ENCODE assay signal across 10 cellular contexts in genomic region chr3:71062037-71062919, GRCh38.
DNase-seq lines count a peak whose midpoint lies in the region; ATAC-seq and TF ChIP-seq lines count a peak whose summit lies in the region.
"Had no signal": no experiment of that assay in that cellular context is flagged by ENCODE, and none has a peak within 500 bp of the region (broad histone marks: within the 10 kb centered on the region; RNA-seq: fewer than 3 reads in every experiment).

No MANE protein-coding gene starts in this region.

- peak overlapping the region; percentile 71 for H3K27ac Mint-ChIP-seq in Caco-2 (ENCODE audit: unreplicated experiment)

- peaks cover 13% of the 10 kb centered on the region for H3K36me3 Mint-ChIP-seq in Caco-2 (ENCODE audit: insufficient read depth, unreplicated experiment)

- H3K27me3 ChIP-seq in Caco-2 (replicated peaks; ENCODE audit: control insufficient read depth, insufficient read depth, low read length), result no peaks in the 10 kb centered on the region
- no peaks in the 10 kb centered on the region for H3K27me3 ChIP-seq in SJSA1 (replicated peaks)

- DNase-seq in Caco-2 (no peak), SJSA1 (ENCODE audit: low read depth in 1 of 2, low spot score in 2 of 2) (peak in 1 of 2 experiments; percentile 29), fibroblast of peridontal ligament (ENCODE audit: extremely low read depth) (peak; percentile 58), retinal pigment epithelial cell (ENCODE audit: low read depth) (no peak), kidney tubule cell (ENCODE audit: low spot score) (no peak)
- DNase-seq in stimulated activated CD4-positive, alpha-beta T cell treated with anti-CD3 and anti-CD28 coated beads, Interleukin-2, amount 100 ng/mL, for 48 hours, result no peak
- DNase-seq: activated T-cell treated with anti-CD3 and anti-CD28 coated beads, Interleukin-2, amount 50 U/mL, for 48 hours had no signal

- H3K27me3 Mint-ChIP-seq in Caco-2 (ENCODE audit: insufficient read depth, unreplicated experiment), result no peaks in the 10 kb centered on the region

- POLR2A ChIA-PET in Caco-2 (lab: Charles Lee), result no interaction called here

- BruUV-seq in Caco-2 (replicated peaks; lab: Mats Ljungman, UMichigan), result no TSS peak

- no peaks in the 10 kb centered on the region; the same call in 1 of the 2 replicates for H3K36me3 ChIP-seq in Caco-2 (ENCODE audit: control insufficient read depth, insufficient read depth, low read length)
- H3K36me3 ChIP-seq in SJSA1, result no peaks in the 10 kb centered on the region

- peak overlapping the region; percentile 66 for H3K27ac ChIP-seq in SJSA1
- H3K27ac ChIP-seq: RWPE1 had no signal

- H3K9me3 Mint-ChIP-seq in Caco-2 (ENCODE audit: unreplicated experiment), result no peaks in the 10 kb centered on the region

- no peak for TF ChIP-seq CTCF in Caco-2 (IDR thresholded peaks at IDR 0.05; ENCODE audit: insufficient read depth in 1 of 2, low read depth in 1 of 2, low read length in 1 of 2, severe bottlenecking in 1 of 2, unreplicated experiment in 1 of 2)
- no peak for TF ChIP-seq CTCF in retinal pigment epithelial cell (conservative IDR thresholded peaks at IDR 0.05; ENCODE audit: low read depth, low read length)

- intact Hi-C loops in Caco-2 (cut with micrococcal nuclease; ENCODE audit: unreplicated experiment), result loop anchor here (5.0 kb wide), 1 partner anchor 355 kb away; no protein-coding TSS in a partner anchor

- H3K4me3 Mint-ChIP-seq in Caco-2 (ENCODE audit: unreplicated experiment), result no peak overlapping the region

- CTCF ChIA-PET in Caco-2 (lab: Charles Lee), result interaction anchor here (0.6 kb wide), 1 partner anchor 181 kb away, joined by 4 read pairs; no protein-coding TSS in a partner anchor

- no peaks in the 10 kb centered on the region for H3K9me3 ChIP-seq in Caco-2
- no peaks in the 10 kb centered on the region for H3K9me3 ChIP-seq in SJSA1 (replicated peaks)

- peaks cover 69% of the 10 kb centered on the region for H3K4me1 ChIP-seq in Caco-2
- peaks cover 39% of the 10 kb centered on the region for H3K4me1 ChIP-seq in SJSA1 (replicated peaks)

- H3K4me3 ChIP-seq in Caco-2 (ENCODE audit: low read depth, low read length) (peak overlapping the region; percentile 58), SJSA1 (peak overlapping the region; percentile 61; the same call in 1 of the 2 replicates), retinal pigment epithelial cell (ENCODE audit: low read length) (peak overlapping the region; percentile 66)

- ATAC-seq in GM19467 (IDR thresholded peaks at IDR 0.05; ENCODE audit: unreplicated experiment), result no peak
- no peak for ATAC-seq in HG02763 (IDR thresholded peaks at IDR 0.05; ENCODE audit: unreplicated experiment)

- H3K4me1 Mint-ChIP-seq in Caco-2 (ENCODE audit: low read depth, unreplicated experiment), result peaks cover 48% of the 10 kb centered on the region
